Comparison of ENCODE assay signal across 19 cellular contexts in the genomic region with DNA sequence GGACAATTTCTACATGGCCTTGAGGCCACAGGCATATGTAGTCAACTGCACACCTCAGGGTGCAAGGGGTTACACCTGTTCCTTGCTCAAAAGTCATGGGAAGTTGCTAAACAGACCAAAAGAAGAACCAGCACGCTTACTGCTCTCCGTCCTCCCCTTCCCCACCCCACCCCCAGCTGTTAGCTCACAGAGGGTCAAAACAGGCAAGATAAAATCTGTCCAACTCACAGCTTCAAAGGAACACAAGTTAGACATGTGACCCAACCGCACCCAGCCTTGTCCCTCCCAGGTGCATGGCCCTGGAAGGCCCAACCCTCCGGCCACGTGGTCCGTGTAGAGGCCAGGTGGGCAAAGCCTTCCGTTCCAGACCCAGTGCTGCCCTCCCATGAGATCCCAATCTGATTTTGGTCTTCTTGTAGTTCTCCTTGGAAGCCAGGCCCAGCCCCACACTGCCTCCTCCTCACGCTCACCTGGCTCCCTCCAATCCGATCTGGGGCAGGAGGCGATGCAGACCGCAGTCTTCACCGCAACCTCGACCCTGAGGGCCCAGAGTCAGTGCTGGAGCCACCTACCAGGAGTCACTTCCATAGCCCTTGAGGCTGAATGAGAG. TPM values are rescaled to one million over a fixed set of nuclear protein-coding genes. Genes with fewer than 3 reads are reported as not detected.
DNase-seq lines count a peak whose midpoint lies in the region; ATAC-seq and TF ChIP-seq lines count a peak whose summit lies in the region.
"Had no signal": no experiment of that assay in that cellular context is flagged by ENCODE, and none has a peak within 500 bp of the region (broad histone marks: within the 10 kb centered on the region; RNA-seq: fewer than 3 reads in every experiment).

No MANE protein-coding gene starts in this region.

- intact Hi-C loops in cardiac septum (cut with DNase I) (no loop called here), left ventricle myocardium superior (cut with micrococcal nuclease) (no loop called here), breast epithelium (cut with DNase I; ENCODE audit: low total_unique reads) (no loop called here)

- H3K36me3 ChIP-seq in breast epithelium, result no peaks in the 10 kb centered on the region
- no peaks in the 10 kb centered on the region for H3K36me3 ChIP-seq in mucosa of stomach (ENCODE audit: control insufficient read depth, insufficient read depth, low read length)
- H3K36me3 ChIP-seq: heart left ventricle, transverse colon had no signal

- H3K9me3 ChIP-seq in breast epithelium (no peaks in the 10 kb centered on the region), mucosa of stomach (ENCODE audit: control insufficient read depth, low read length) (no peaks in the 10 kb centered on the region)
- H3K9me3 ChIP-seq: heart left ventricle, transverse colon had no signal

- TF ChIP-seq POLR2A in breast epithelium (IDR thresholded peaks at IDR 0.05), result no peak

- DNase-seq in cardiac septum (ENCODE audit: low spot score) (peak; percentile 94), left ventricle myocardium superior (no peak), breast epithelium (ENCODE audit: low spot score in 2 of 2) (no peak), ureter (ENCODE audit: low spot score) (peak; percentile 53), NCI-H1436 treated with DMSO at 0.1 percent for 48 hours (lab: John Stamatoyannopoulos, UW) (no peak), NCI-H446 (lab: John Stamatoyannopoulos, UW) (no peak)
- DNase-seq: activated CD4-positive, alpha-beta T cell treated with anti-CD3 and anti-CD28 coated beads, Interleukin-2, amount 50 U/mL, for 1 hour; dermis blood vessel endothelial cell; HFFc6; NCI-H748 treated with DMSO at 0.1 percent for 48 hours; RPMI8226; stimulated activated CD4-positive, alpha-beta T cell treated with anti-CD3 and anti-CD28 coated beads, Interleukin-2, amount 100 ng/mL, for 48 hours; stimulated activated CD8-positive, alpha-beta memory T cell treated with anti-CD3 and anti-CD28 coated beads, Interleukin-4, amount 100 ng/mL, for 48 hours; T-helper 17 cell; transverse colon had no signal

- no peak overlapping the region for H3K9ac ChIP-seq in mucosa of stomach (ENCODE audit: low read length)

- peak overlapping the region; percentile 43 to 58 for H3K27ac ChIP-seq in breast epithelium
- H3K27ac ChIP-seq: transverse colon had no signal

- no peaks in the 10 kb centered on the region for H3K27me3 ChIP-seq in breast epithelium
- H3K27me3 ChIP-seq in mucosa of stomach (ENCODE audit: control insufficient read depth, insufficient read depth, low read length), result no peaks in the 10 kb centered on the region
- H3K27me3 ChIP-seq: heart left ventricle, transverse colon had no signal

- H3K4me3 ChIP-seq in breast epithelium, result no peak overlapping the region
- peak overlapping the region; percentile 8 for H3K4me3 ChIP-seq in mucosa of stomach (ENCODE audit: low read length)
- H3K4me3 ChIP-seq: heart left ventricle, transverse colon had no signal

- H3K4me1 ChIP-seq in breast epithelium, result no peaks in the 10 kb centered on the region
- H3K4me1 ChIP-seq in mucosa of stomach (ENCODE audit: control insufficient read depth, insufficient read depth, low read length), result peaks cover 33% of the 10 kb centered on the region
- H3K4me1 ChIP-seq: transverse colon had no signal

- no peak for TF ChIP-seq CTCF in breast epithelium (IDR thresholded peaks at IDR 0.05)

- no peak for ATAC-seq in left ventricle myocardium superior
- no peak for ATAC-seq in GM19452 (IDR thresholded peaks at IDR 0.05; ENCODE audit: unreplicated experiment)
- ATAC-seq: esophagus mucosa, T-helper 17 cell had no signal

RNA-seq across cellular contexts. Expression of a gene that starts 14.5 kb away (rescaled TPM):
- total RNA-seq in cardiac septum (0.81 TPM), left ventricle myocardium superior (0.84 TPM), breast epithelium (1 to 10 TPM; 1.6 to 4.5 (median 1.8) TPM), ureter (1.7 TPM)

Comparison
In these comparisons a context has a peak if more than half of its experiments do, and no peak if none do; other contexts are left out.
1. DNase-seq: peak in cardiac septum (single experiment) and ureter (single experiment); none in left ventricle myocardium superior (single experiment), breast epithelium (0 of 2), NCI-H1436 treated with DMSO at 0.1 percent for 48 hours (single experiment) and NCI-H446 (0 of 2).